21 cellular contexts compared by ENCODE assay signal in the genomic region with DNA sequence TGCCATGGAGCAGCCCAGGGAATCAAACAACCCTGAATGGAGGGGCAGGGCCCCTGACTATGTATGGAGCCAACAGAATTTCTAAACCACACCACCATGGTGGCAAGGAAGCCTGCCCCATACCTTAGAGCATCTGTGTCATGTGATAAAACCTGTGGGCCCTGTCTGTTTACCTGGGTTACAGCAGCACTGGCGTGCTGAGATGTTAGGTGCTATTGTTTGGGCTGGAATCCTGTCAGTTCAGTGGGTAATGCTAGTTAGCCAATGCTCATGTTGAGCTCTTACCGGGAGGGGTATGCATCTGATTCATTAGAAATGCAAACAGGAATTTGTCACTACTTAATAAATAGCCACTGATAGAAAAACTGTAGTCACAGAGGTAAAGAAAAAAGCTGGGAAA.
DNase-seq lines count a peak whose midpoint lies in the region; TF ChIP-seq lines count a peak whose summit lies in the region.
"Had no signal": no experiment of that assay in that cellular context is flagged by ENCODE, and none has a peak within 500 bp of the region (broad histone marks: within the 10 kb centered on the region; RNA-seq: fewer than 3 reads in every experiment).

No MANE protein-coding gene starts in this region.

- H3K79me2 ChIP-seq in trophoblast cell (ENCODE audit: control insufficient read depth, insufficient read depth, low read length, poor library complexity), result no peaks in the 10 kb centered on the region

- no peak overlapping the region for H3K4me3 Mint-ChIP-seq in Calu3 (ENCODE audit: low read depth, unreplicated experiment)
- H3K4me3 Mint-ChIP-seq: B cell; CD4-positive, CD25-positive, alpha-beta regulatory T cell; CD8-positive, alpha-beta T cell; GM23338; H9 had no signal

- H3K23ac ChIP-seq in trophoblast cell (ENCODE audit: low read length), result no peak overlapping the region

- no peak overlapping the region for H2AK5ac ChIP-seq in trophoblast cell (ENCODE audit: low read length)

- no peaks in the 10 kb centered on the region for H3K4me1 ChIP-seq in trophoblast cell (ENCODE audit: control insufficient read depth in 1 of 2, insufficient read depth in 2 of 2, low read length in 2 of 2)

- no peaks in the 10 kb centered on the region for H3K36me3 ChIP-seq in trophoblast cell (ENCODE audit: control insufficient read depth in 1 of 2, insufficient read depth in 2 of 2, low read length in 2 of 2)
- H3K36me3 ChIP-seq: BLaER1 had no signal

- H4K12ac ChIP-seq in trophoblast cell (ENCODE audit: low read depth, low read length), result no peak overlapping the region

- no peak overlapping the region for H3K27ac Mint-ChIP-seq in Calu3 (ENCODE audit: unreplicated experiment)
- H3K27ac Mint-ChIP-seq: B cell; CD4-positive, CD25-positive, alpha-beta regulatory T cell; CD8-positive, alpha-beta T cell; GM23338; H9 had no signal

- DNase-seq in Calu3 (peak; percentile 33), epithelial cell of esophagus (ENCODE audit: low read depth) (peak; percentile 59), islet precursor cell (peak; percentile 47), trophoblast cell (peak; percentile 33 to 75), ureter (ENCODE audit: low spot score) (no peak), DMS153 (lab: John Stamatoyannopoulos, UW) (no peak), HuH-7.5 (ENCODE audit: low spot score) (no peak), cerebellar cortex (ENCODE audit: low spot score) (no peak)
- DNase-seq: Caco-2; CD4-positive, CD25-positive, alpha-beta regulatory T cell; CD8-positive, alpha-beta T cell; DMS 273 treated with DMSO at 0.1 percent for 48 hours; DMS53; DMS79 treated with DMSO at 0.1 percent for 48 hours; GF-D8; H9 had no signal

- TF ChIP-seq CTCF in Calu3 (IDR thresholded peaks at IDR 0.05; ENCODE audit: unreplicated experiment) (no peak), epithelial cell of esophagus (IDR thresholded peaks at IDR 0.05; ENCODE audit: insufficient read depth, low read depth, low read length, missing control alignments) (no peak)

- CTCF ChIA-PET in Calu3 (lab: Charles Lee), result interaction anchor here (1.0 kb wide), 1 partner anchor 20 kb away, joined by 4 read pairs; no protein-coding TSS in a partner anchor

- no peaks in the 10 kb centered on the region for H3K36me3 Mint-ChIP-seq in Calu3 (ENCODE audit: insufficient read depth, unreplicated experiment)
- H3K36me3 Mint-ChIP-seq: CD4-positive, CD25-positive, alpha-beta regulatory T cell; CD8-positive, alpha-beta T cell had no signal

- no peak overlapping the region for H4K8ac ChIP-seq in trophoblast cell (ENCODE audit: low read depth, low read length)

- no peaks in the 10 kb centered on the region for H3K4me1 Mint-ChIP-seq in Calu3 (ENCODE audit: low read depth, unreplicated experiment)
- H3K4me1 Mint-ChIP-seq: CD4-positive, CD25-positive, alpha-beta regulatory T cell; GM23338; H9 had no signal

- peaks cover 1% of the 10 kb centered on the region for H3K9me3 ChIP-seq in trophoblast cell (ENCODE audit: insufficient read depth, low read depth, low read length)
- H3K9me3 ChIP-seq: Caco-2 had no signal

- H3K9me3 Mint-ChIP-seq in Calu3 (ENCODE audit: low read depth, unreplicated experiment), result no peaks in the 10 kb centered on the region
- H3K9me3 Mint-ChIP-seq: CD4-positive, CD25-positive, alpha-beta regulatory T cell; CD8-positive, alpha-beta T cell; GM23338; H9 had no signal

- H4K91ac ChIP-seq in trophoblast cell (ENCODE audit: low read depth, low read length), result no peak overlapping the region

- H2BK120ac ChIP-seq in trophoblast cell (ENCODE audit: insufficient read depth, low read length, poor library complexity), result no peak overlapping the region

- no peak overlapping the region for H3K18ac ChIP-seq in trophoblast cell (ENCODE audit: low read length)

- H2BK12ac ChIP-seq in trophoblast cell (ENCODE audit: low read length), result no peak overlapping the region

- H3K27ac ChIP-seq in trophoblast cell (ENCODE audit: low read depth, low read length), result no peak overlapping the region
- H3K27ac ChIP-seq: 22Rv1, BLaER1, C4-2B had no signal

- no peak overlapping the region for H3K9ac ChIP-seq in trophoblast cell (ENCODE audit: low read length)
- H3K9ac ChIP-seq: BLaER1 had no signal

- no peak overlapping the region for H2BK5ac ChIP-seq in trophoblast cell (ENCODE audit: low read depth, low read length, poor library complexity)

- BruUV-seq in Calu3 (replicated peaks; lab: Mats Ljungman, UMichigan), result no TSS peak

- H3K79me1 ChIP-seq in trophoblast cell (ENCODE audit: low read length), result no peaks in the 10 kb centered on the region

- intact Hi-C loops in Calu3 (cut with micrococcal nuclease; ENCODE audit: unreplicated experiment), result no loop called here

- no CpG with 5 or more reads among the region's 2 CpGs for WGBS in trophoblast cell (ENCODE audit: extremely low coverage, insufficient coverage, insufficient read length)

- H3K4me2 ChIP-seq in trophoblast cell (ENCODE audit: low read length), result no peak overlapping the region
- H3K4me2 ChIP-seq: BLaER1, GM23338 had no signal

- peaks cover 2% of the 10 kb centered on the region for H3K27me3 Mint-ChIP-seq in Calu3 (ENCODE audit: unreplicated experiment)
- H3K27me3 Mint-ChIP-seq: B cell had no signal

- H3K4me3 ChIP-seq in epithelial cell of esophagus (ENCODE audit: low read length), result no peak overlapping the region
- H3K4me3 ChIP-seq in trophoblast cell (ENCODE audit: low read depth, low read length), result no peak overlapping the region
- H3K4me3 ChIP-seq: BLaER1, GM23338 had no signal

- no peak overlapping the region for H2AFZ ChIP-seq in trophoblast cell (ENCODE audit: insufficient read depth, low read length, poor library complexity)
- H2AFZ ChIP-seq: GM23338 had no signal

- H3K4ac ChIP-seq in trophoblast cell (ENCODE audit: low read depth, low read length), result no peak overlapping the region

- H3K14ac ChIP-seq in trophoblast cell (ENCODE audit: low read length), result no peak overlapping the region

- no peaks in the 10 kb centered on the region for H3K27me3 ChIP-seq in trophoblast cell (ENCODE audit: insufficient read depth, low read length)
- H3K27me3 ChIP-seq: BLaER1 had no signal

Comparison
In these comparisons a context has a peak if more than half of its experiments do, and no peak if none do; other contexts are left out.
1. DNase-seq: peak in Calu3 (single experiment), epithelial cell of esophagus (single experiment), islet precursor cell (single experiment) and trophoblast cell (2 of 2); none in ureter (single experiment), DMS153 (single experiment), HuH-7.5 (single experiment) and cerebellar cortex (single experiment).